ENCODE assay signal across 1 cellular context in the genomic region with DNA sequence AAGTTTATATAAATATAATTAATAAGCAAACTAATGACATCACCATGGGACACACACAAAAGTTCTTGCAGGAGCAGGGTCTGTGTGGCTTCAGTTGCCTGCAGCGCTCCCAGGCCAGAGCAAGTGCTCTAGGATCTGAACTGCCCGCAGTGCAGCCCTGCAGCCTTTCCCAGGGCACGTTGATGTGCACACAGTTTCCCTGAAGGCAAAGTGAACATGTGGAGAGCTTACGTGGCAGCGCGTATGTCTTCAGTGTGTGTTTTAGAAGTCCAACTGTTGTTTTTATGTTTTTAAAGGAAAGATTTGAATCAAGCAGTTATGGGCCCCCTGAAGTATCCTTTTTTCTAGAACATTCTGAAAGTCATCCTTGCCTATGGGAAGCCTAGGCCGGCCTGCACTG.
TF ChIP-seq lines count a peak whose summit lies in the region.

No MANE protein-coding gene starts in this region.

TF ChIP-seq in HepG2, 621 proteins besides CTCF, POLR2A, EP300 and RAD21:
- TF ChIP-seq RBM22 (optimal IDR thresholded peaks at IDR 0.05; ENCODE audit: low read length) (peak; percentile 15), AGO2 (optimal IDR thresholded peaks at IDR 0.05; ENCODE audit: low read depth, low read length) (peak; percentile 1), ZNF547 (CRISPR knock-in tag; IDR thresholded peaks at IDR 0.05) (no peak)
